1 cellular context compared by ENCODE assay signal in the genomic region with DNA sequence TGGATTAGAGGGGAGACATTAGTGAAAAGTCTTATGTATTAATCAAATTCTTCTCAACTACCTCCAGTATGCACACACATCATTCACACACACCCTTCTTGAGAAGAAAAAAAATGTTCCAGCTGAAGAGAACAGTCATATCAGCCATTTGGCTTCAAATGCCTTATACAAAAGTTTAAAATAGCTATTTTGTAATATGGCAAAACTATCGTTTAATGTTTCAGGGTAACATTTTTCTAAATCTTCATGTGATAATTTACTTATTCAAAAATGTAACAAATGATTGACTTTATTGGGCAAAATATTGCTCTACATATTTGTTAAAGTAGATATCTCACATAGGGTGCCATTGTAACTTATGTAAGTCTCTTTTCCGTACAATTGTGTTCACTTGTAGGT.
TF ChIP-seq lines count a peak whose summit lies in the region.

No MANE protein-coding gene starts in this region.

TF ChIP-seq in K562, 482 proteins besides CTCF, POLR2A, EP300 and RAD21:
- no peak for TF ChIP-seq FOSL1 (tag; conservative IDR thresholded peaks at IDR 0.05)
- TF ChIP-seq C11orf30 (IDR thresholded peaks at IDR 0.05; ENCODE audit: low read depth) = no peak
- TF ChIP-seq ZNF408 (CRISPR knock-in tag; IDR thresholded peaks at IDR 0.05; ENCODE audit: low read depth) = no peak
- TF ChIP-seq RBM34 (IDR thresholded peaks at IDR 0.05; ENCODE audit: borderline replicate concordance, insufficient read depth, low read length) = no peak
- TF ChIP-seq CBX8 (IDR thresholded peaks at IDR 0.05; ENCODE audit: borderline replicate concordance, extremely low read depth, low read depth, low read length, poor library complexity, severe bottlenecking) = peak; percentile 90
